In genomic region chr15:88299502-88299901, GRCh38 we compare ENCODE assay signal across 1 cellular context.
TF ChIP-seq lines count a peak whose summit lies in the region.

No MANE protein-coding gene starts in this region.

TF ChIP-seq in H1, 55 proteins besides CTCF, POLR2A, EP300 and RAD21:
- no peak for TF ChIP-seq USF2 (IDR thresholded peaks at IDR 0.05; ENCODE audit: low read length)
- TF ChIP-seq TEAD4 (IDR thresholded peaks at IDR 0.05; ENCODE audit: low read depth, low read length), result 0 out of 2 replicates have a peak, but pooled peaks have one; percentile 10
- no peak for TF ChIP-seq ATF3 (IDR thresholded peaks at IDR 0.05; ENCODE audit: insufficient read depth, low read depth, low read length)
TF ChIP-seq in H1: peak in this region for 1.
